Comparison of ENCODE assay signal across 1 cellular context in the genomic region with DNA sequence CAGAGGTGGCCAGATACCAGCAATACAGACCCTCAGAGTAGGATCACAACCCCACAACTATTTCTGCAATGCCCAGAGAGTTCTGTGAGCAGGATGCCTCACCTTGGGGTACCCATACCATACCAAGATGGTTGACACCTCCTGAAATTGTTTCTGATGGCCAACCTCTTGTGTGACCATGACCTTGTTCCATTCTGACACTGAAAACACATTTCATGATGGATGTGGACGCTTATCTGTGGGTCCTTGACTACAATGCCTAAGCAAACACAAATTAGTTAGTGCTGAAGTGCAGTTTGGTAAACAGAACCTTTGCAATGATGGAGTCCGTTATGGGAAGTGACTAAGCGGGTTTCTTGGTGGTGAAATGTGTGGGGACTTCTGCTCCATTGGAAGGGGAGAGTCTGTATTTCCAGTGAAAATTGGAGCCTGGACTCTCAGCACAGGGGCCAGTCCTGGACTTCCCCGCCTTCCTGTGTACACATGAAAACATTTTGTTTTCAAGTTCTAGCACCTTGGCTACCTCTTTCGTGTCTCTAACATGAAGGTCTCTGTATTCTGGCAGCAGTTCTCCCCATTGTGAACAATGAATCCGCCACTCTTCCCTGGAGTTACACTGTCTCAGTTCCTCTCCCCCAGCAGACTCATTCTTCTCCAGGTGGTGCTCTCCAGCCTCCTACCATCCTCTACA.
TF ChIP-seq lines count a peak whose summit lies in the region.

No MANE protein-coding gene starts in this region.

TF ChIP-seq in HepG2, 621 proteins besides CTCF, POLR2A, EP300 and RAD21 (continued from another document and continues in another):
- TF ChIP-seq, protein P1, sequence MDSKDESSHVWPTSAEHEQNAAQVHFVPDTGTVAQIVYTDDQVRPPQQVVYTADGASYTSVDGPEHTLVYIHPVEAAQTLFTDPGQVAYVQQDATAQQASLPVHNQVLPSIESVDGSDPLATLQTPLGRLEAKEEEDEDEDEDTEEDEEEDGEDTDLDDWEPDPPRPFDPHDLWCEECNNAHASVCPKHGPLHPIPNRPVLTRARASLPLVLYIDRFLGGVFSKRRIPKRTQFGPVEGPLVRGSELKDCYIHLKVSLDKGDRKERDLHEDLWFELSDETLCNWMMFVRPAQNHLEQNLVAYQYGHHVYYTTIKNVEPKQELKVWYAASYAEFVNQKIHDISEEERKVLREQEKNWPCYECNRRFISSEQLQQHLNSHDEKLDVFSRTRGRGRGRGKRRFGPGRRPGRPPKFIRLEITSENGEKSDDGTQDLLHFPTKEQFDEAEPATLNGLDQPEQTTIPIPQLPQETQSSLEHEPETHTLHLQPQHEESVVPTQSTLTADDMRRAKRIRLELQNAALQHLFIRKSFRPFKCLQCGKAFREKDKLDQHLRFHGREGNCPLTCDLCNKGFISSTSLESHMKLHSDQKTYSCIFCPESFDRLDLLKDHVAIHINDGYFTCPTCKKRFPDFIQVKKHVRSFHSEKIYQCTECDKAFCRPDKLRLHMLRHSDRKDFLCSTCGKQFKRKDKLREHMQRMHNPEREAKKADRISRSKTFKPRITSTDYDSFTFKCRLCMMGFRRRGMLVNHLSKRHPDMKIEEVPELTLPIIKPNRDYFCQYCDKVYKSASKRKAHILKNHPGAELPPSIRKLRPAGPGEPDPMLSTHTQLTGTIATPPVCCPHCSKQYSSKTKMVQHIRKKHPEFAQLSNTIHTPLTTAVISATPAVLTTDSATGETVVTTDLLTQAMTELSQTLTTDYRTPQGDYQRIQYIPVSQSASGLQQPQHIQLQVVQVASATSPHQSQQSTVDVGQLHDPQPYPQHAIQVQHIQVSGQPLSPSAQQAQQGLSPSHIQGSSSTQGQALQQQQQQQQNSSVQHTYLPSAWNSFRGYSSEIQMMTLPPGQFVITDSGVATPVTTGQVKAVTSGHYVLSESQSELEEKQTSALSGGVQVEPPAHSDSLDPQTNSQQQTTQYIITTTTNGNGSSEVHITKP (CRISPR knock-in tag; IDR thresholded peaks at IDR 0.05; ENCODE audit: low read depth) = peak; percentile 89
- TF ChIP-seq GATA4 (IDR thresholded peaks at IDR 0.05; ENCODE audit: borderline replicate concordance, low read depth) (peak; percentile 100), MEIS1 (CRISPR knock-in tag; IDR thresholded peaks at IDR 0.05; ENCODE audit: borderline replicate concordance) (peak; percentile 100), ZEB1 (IDR thresholded peaks at IDR 0.05; ENCODE audit: insufficient replicate concordance, low read depth) (peak; percentile 81), CEBPG (CRISPR knock-in tag; IDR thresholded peaks at IDR 0.05) (peak; percentile 92), ZNF557 (CRISPR knock-in tag; IDR thresholded peaks at IDR 0.05) (0 out of 2 replicates have a peak, but pooled peaks have one; percentile 48), SRSF1 (optimal IDR thresholded peaks at IDR 0.05; ENCODE audit: low read depth, low read length) (no peak), KLF11 (CRISPR knock-in tag; IDR thresholded peaks at IDR 0.05) (peak; percentile 87), PITX1 (CRISPR knock-in tag; IDR thresholded peaks at IDR 0.05) (peak; percentile 96), HOXA3 (CRISPR knock-in tag; IDR thresholded peaks at IDR 0.05) (peak; percentile 94), TEAD3 (CRISPR knock-in tag; optimal IDR thresholded peaks at IDR 0.05; ENCODE audit: borderline replicate concordance) (peak; percentile 92), SP2 (CRISPR knock-in tag; IDR thresholded peaks at IDR 0.05) (no peak), ZSCAN31 (CRISPR knock-in tag; IDR thresholded peaks at IDR 0.05; ENCODE audit: low read depth) (peak; percentile 71), ZSCAN9 (CRISPR knock-in tag; IDR thresholded peaks at IDR 0.05; ENCODE audit: borderline replicate concordance) (peak; percentile 93), ZKSCAN8 (CRISPR knock-in tag; IDR thresholded peaks at IDR 0.05; ENCODE audit: borderline replicate concordance) (peak; percentile 93), HNRNPK (IDR thresholded peaks at IDR 0.05; ENCODE audit: low read depth, low read length, poor library complexity, severe bottlenecking) (no peak), PLRG1 (conservative IDR thresholded peaks at IDR 0.05) (no peak), ZNF546 (CRISPR knock-in tag; conservative IDR thresholded peaks at IDR 0.05) (0 out of 2 replicates have a peak, but pooled peaks have one; percentile 59), CREB1 (IDR thresholded peaks at IDR 0.05) (peak; percentile 63), CREB1 (CRISPR knock-in tag; IDR thresholded peaks at IDR 0.05) (peak; percentile 88), SOX5 (CRISPR knock-in tag; IDR thresholded peaks at IDR 0.05; ENCODE audit: borderline replicate concordance) (peak; percentile 99), ZNF136 (CRISPR knock-in tag; IDR thresholded peaks at IDR 0.05; ENCODE audit: low read depth) (no peak; the same call in 1 of the 2 replicates), GATAD2A (CRISPR knock-in tag; IDR thresholded peaks at IDR 0.05) (peak; percentile 97), ZFP37 (CRISPR knock-in tag; IDR thresholded peaks at IDR 0.05; ENCODE audit: borderline replicate concordance) (peak; percentile 42; the same call in 1 of the 2 replicates), MTA1 (CRISPR knock-in tag; IDR thresholded peaks at IDR 0.05; ENCODE audit: borderline replicate concordance) (peak; percentile 23; the same call in 1 of the 2 replicates), MXI1 (IDR thresholded peaks at IDR 0.05; ENCODE audit: borderline replicate concordance, low read depth, low read length) (no peak), ZSCAN20 (CRISPR knock-in tag; IDR thresholded peaks at IDR 0.05; ENCODE audit: borderline replicate concordance) (0 out of 2 replicates have a peak, but pooled peaks have one; percentile 23), MED13 (CRISPR knock-in tag; IDR thresholded peaks at IDR 0.05) (peak; percentile 98), ZNF83 (CRISPR knock-in tag; IDR thresholded peaks at IDR 0.05; ENCODE audit: borderline replicate concordance) (no peak), ELF4 (CRISPR knock-in tag; IDR thresholded peaks at IDR 0.05; ENCODE audit: borderline replicate concordance) (no peak), ZNF558 (CRISPR knock-in tag; IDR thresholded peaks at IDR 0.05; ENCODE audit: borderline replicate concordance) (peak; percentile 80; the same call in 1 of the 2 replicates), ARNT (IDR thresholded peaks at IDR 0.05) (no peak), HNRNPLL (IDR thresholded peaks at IDR 0.05; ENCODE audit: low read depth, low read length, poor library complexity, severe bottlenecking) (no peak), RFX3 (CRISPR knock-in tag; IDR thresholded peaks at IDR 0.05) (no peak)
- TF ChIP-seq, protein P2, sequence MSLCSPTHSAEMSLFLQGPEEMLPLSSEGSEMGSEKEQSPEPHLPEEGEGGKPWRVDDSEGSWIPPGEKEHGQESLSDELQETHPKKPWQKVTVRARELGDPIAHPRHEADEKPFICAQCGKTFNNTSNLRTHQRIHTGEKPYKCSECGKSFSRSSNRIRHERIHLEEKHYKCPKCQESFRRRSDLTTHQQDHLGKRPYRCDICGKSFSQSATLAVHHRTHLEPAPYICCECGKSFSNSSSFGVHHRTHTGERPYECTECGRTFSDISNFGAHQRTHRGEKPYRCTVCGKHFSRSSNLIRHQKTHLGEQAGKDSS (CRISPR knock-in tag; IDR thresholded peaks at IDR 0.05; ENCODE audit: borderline replicate concordance, low read depth) = no peak; the same call in 1 of the 2 replicates
- TF ChIP-seq, protein P3, sequence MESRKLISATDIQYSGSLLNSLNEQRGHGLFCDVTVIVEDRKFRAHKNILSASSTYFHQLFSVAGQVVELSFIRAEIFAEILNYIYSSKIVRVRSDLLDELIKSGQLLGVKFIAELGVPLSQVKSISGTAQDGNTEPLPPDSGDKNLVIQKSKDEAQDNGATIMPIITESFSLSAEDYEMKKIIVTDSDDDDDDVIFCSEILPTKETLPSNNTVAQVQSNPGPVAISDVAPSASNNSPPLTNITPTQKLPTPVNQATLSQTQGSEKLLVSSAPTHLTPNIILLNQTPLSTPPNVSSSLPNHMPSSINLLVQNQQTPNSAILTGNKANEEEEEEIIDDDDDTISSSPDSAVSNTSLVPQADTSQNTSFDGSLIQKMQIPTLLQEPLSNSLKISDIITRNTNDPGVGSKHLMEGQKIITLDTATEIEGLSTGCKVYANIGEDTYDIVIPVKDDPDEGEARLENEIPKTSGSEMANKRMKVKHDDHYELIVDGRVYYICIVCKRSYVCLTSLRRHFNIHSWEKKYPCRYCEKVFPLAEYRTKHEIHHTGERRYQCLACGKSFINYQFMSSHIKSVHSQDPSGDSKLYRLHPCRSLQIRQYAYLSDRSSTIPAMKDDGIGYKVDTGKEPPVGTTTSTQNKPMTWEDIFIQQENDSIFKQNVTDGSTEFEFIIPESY (CRISPR knock-in tag; IDR thresholded peaks at IDR 0.05) = peak; percentile 75; the same call in 1 of the 2 replicates
- TF ChIP-seq, protein P4, sequence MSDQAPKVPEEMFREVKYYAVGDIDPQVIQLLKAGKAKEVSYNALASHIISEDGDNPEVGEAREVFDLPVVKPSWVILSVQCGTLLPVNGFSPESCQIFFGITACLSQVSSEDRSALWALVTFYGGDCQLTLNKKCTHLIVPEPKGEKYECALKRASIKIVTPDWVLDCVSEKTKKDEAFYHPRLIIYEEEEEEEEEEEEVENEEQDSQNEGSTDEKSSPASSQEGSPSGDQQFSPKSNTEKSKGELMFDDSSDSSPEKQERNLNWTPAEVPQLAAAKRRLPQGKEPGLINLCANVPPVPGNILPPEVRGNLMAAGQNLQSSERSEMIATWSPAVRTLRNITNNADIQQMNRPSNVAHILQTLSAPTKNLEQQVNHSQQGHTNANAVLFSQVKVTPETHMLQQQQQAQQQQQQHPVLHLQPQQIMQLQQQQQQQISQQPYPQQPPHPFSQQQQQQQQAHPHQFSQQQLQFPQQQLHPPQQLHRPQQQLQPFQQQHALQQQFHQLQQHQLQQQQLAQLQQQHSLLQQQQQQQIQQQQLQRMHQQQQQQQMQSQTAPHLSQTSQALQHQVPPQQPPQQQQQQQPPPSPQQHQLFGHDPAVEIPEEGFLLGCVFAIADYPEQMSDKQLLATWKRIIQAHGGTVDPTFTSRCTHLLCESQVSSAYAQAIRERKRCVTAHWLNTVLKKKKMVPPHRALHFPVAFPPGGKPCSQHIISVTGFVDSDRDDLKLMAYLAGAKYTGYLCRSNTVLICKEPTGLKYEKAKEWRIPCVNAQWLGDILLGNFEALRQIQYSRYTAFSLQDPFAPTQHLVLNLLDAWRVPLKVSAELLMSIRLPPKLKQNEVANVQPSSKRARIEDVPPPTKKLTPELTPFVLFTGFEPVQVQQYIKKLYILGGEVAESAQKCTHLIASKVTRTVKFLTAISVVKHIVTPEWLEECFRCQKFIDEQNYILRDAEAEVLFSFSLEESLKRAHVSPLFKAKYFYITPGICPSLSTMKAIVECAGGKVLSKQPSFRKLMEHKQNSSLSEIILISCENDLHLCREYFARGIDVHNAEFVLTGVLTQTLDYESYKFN (CRISPR knock-in tag; conservative IDR thresholded peaks at IDR 0.05) = peak; percentile 99
- TF ChIP-seq, protein P5, sequence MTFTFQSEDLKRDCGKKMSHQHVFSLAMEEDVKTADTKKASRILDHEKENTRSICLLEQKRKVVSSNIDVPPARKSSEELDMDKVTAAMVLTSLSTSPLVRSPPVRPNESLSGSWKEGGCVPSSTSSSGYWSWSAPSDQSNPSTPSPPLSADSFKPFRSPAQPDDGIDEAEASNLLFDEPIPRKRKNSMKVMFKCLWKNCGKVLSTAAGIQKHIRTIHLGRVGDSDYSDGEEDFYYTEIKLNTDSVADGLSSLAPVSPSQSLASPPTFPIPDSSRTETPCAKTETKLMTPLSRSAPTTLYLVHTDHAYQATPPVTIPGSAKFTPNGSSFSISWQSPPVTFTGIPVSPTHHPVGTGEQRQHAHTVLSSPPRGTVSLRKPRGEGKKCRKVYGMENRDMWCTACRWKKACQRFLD (CRISPR knock-in tag; IDR thresholded peaks at IDR 0.05; ENCODE audit: borderline replicate concordance) = no peak
- TF ChIP-seq, protein P6, sequence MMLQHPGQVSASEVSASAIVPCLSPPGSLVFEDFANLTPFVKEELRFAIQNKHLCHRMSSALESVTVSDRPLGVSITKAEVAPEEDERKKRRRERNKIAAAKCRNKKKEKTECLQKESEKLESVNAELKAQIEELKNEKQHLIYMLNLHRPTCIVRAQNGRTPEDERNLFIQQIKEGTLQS (CRISPR knock-in tag; IDR thresholded peaks at IDR 0.05) = peak; percentile 86
- TF ChIP-seq, protein P7, sequence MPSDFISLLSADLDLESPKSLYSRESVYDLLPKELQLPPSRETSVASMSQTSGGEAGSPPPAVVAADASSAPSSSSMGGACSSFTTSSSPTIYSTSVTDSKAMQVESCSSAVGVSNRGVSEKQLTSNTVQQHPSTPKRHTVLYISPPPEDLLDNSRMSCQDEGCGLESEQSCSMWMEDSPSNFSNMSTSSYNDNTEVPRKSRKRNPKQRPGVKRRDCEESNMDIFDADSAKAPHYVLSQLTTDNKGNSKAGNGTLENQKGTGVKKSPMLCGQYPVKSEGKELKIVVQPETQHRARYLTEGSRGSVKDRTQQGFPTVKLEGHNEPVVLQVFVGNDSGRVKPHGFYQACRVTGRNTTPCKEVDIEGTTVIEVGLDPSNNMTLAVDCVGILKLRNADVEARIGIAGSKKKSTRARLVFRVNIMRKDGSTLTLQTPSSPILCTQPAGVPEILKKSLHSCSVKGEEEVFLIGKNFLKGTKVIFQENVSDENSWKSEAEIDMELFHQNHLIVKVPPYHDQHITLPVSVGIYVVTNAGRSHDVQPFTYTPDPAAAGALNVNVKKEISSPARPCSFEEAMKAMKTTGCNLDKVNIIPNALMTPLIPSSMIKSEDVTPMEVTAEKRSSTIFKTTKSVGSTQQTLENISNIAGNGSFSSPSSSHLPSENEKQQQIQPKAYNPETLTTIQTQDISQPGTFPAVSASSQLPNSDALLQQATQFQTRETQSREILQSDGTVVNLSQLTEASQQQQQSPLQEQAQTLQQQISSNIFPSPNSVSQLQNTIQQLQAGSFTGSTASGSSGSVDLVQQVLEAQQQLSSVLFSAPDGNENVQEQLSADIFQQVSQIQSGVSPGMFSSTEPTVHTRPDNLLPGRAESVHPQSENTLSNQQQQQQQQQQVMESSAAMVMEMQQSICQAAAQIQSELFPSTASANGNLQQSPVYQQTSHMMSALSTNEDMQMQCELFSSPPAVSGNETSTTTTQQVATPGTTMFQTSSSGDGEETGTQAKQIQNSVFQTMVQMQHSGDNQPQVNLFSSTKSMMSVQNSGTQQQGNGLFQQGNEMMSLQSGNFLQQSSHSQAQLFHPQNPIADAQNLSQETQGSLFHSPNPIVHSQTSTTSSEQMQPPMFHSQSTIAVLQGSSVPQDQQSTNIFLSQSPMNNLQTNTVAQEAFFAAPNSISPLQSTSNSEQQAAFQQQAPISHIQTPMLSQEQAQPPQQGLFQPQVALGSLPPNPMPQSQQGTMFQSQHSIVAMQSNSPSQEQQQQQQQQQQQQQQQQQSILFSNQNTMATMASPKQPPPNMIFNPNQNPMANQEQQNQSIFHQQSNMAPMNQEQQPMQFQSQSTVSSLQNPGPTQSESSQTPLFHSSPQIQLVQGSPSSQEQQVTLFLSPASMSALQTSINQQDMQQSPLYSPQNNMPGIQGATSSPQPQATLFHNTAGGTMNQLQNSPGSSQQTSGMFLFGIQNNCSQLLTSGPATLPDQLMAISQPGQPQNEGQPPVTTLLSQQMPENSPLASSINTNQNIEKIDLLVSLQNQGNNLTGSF (CRISPR knock-in tag; IDR thresholded peaks at IDR 0.05) = no peak
- TF ChIP-seq, protein P8, sequence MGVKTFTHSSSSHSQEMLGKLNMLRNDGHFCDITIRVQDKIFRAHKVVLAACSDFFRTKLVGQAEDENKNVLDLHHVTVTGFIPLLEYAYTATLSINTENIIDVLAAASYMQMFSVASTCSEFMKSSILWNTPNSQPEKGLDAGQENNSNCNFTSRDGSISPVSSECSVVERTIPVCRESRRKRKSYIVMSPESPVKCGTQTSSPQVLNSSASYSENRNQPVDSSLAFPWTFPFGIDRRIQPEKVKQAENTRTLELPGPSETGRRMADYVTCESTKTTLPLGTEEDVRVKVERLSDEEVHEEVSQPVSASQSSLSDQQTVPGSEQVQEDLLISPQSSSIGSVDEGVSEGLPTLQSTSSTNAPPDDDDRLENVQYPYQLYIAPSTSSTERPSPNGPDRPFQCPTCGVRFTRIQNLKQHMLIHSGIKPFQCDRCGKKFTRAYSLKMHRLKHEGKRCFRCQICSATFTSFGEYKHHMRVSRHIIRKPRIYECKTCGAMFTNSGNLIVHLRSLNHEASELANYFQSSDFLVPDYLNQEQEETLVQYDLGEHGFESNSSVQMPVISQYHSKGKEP (CRISPR knock-in tag; IDR thresholded peaks at IDR 0.05) = no peak
